1 cellular context compared by ENCODE assay signal in the genomic region with DNA sequence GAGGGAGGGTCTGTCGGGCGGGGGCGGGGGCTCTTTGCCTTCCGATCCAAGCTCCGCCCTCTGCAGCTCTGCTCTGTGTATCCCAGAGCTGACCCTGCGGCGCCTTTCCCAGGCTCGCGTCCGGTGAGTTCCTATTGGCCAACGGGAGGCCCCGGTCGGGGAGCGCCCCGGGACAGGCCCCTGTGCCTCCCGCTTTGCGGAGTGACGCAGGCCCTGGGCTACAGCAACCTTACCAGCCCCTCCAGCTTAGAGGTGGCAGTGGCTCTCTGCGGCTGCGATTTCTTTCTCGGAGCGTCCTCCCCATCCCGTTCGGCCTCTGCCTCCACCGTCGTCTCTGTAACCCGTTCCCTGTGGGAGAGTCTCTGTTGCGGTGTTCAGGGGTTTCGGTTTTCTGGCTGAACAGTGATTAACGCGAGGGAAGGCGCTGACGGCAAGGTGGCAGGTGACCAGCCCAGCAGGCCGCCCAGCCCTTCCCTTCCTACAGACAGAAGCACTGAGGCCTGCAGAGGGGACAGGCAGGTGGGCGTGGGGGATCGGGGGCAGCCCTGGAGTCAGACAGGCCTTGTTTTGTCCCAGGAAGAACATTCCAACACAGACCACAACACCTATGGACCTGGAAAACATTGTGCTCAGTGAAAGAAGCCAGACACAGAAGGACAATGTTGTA.
TF ChIP-seq lines count a peak whose summit lies in the region.

No MANE protein-coding gene starts in this region.

TF ChIP-seq in K562, 482 proteins besides CTCF, POLR2A, EP300 and RAD21:
- TF ChIP-seq, protein P1, sequence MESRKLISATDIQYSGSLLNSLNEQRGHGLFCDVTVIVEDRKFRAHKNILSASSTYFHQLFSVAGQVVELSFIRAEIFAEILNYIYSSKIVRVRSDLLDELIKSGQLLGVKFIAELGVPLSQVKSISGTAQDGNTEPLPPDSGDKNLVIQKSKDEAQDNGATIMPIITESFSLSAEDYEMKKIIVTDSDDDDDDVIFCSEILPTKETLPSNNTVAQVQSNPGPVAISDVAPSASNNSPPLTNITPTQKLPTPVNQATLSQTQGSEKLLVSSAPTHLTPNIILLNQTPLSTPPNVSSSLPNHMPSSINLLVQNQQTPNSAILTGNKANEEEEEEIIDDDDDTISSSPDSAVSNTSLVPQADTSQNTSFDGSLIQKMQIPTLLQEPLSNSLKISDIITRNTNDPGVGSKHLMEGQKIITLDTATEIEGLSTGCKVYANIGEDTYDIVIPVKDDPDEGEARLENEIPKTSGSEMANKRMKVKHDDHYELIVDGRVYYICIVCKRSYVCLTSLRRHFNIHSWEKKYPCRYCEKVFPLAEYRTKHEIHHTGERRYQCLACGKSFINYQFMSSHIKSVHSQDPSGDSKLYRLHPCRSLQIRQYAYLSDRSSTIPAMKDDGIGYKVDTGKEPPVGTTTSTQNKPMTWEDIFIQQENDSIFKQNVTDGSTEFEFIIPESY (CRISPR knock-in tag; IDR thresholded peaks at IDR 0.05), result peak; percentile 31; the same call in 1 of the 2 replicates
- TF ChIP-seq ZNF830 (CRISPR knock-in tag; IDR thresholded peaks at IDR 0.05), result no peak
TF ChIP-seq in K562: peak in this region for 1.
